30 cellular contexts compared by ENCODE assay signal in the genomic region with DNA sequence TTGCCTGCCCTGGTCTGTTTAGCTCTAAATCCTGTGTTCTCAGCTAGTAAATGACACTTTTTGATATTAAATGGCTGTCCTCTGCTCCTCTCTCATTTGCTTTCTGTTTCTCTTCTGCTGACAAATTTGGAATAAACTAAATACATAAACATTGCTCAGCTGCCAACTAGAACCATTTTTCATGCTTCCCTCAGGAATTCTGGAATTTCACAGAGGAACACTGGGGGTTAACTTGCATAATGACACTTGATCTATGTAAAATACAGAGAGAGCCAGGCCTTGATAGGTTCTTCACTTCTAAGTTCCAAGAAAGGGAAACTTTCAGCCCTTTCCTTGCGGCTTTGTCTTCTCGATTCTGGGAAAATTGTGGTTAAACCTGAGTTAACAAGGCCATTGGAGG.
DNase-seq lines count a peak whose midpoint lies in the region; ATAC-seq and TF ChIP-seq lines count a peak whose summit lies in the region.
"Had no signal": no experiment of that assay in that cellular context is flagged by ENCODE, and none has a peak within 500 bp of the region (broad histone marks: within the 10 kb centered on the region; RNA-seq: fewer than 3 reads in every experiment).

No MANE protein-coding gene starts in this region.

- no peak overlapping the region for H3K4me3 Mint-ChIP-seq in nephron progenitor cell
- H3K4me3 Mint-ChIP-seq in activated T-cell treated with anti-CD3 and anti-CD28 coated beads, Interleukin-2, amount 50 U/mL, for 24 hours, result no peak overlapping the region
- H3K4me3 Mint-ChIP-seq: activated CD4-positive, alpha-beta T cell treated with anti-CD3 and anti-CD28 coated beads, Interleukin-2, amount 10 ng/mL, durations not matched to agents 24 days and 14 days; activated naive CD8-positive, alpha-beta T cell treated with anti-CD3 and anti-CD28 coated beads for 36 hours; activated T-cell treated with anti-CD3 and anti-CD28 coated beads, Interleukin-2, amount 50 U/mL, for 4 hours; central memory CD8-positive, alpha-beta T cell; HFFc6; IgD-negative memory B cell; immature natural killer cell; memory B cell had no signal

- H3K27ac ChIP-seq in right cardiac atrium (ENCODE audit: low read length) (peak overlapping the region; percentile 38), coronary artery (peak overlapping the region; percentile 55 to 62)
- H3K27ac ChIP-seq: psoas muscle had no signal

- DNase-seq in right cardiac atrium, result no peak
- DNase-seq in Right ventricle myocardium inferior (ENCODE audit: missing footprints), result no peak
- DNase-seq in coronary artery (ENCODE audit: low spot score), result no peak
- no peak for DNase-seq in nephron progenitor cell
- no peak for DNase-seq in posterior cingulate gyrus
- no peak for DNase-seq in NCI-H2107 (lab: John Stamatoyannopoulos, UW)
- no peak for DNase-seq in activated T-cell treated with anti-CD3 and anti-CD28 coated beads, Interleukin-2, amount 50 U/mL, for 24 hours
- DNase-seq: activated CD4-positive, alpha-beta T cell treated with anti-CD3 and anti-CD28 coated beads, Interleukin-2, amount 10 ng/mL, durations not matched to agents 24 days and 14 days; activated gamma-delta T cell; activated naive CD8-positive, alpha-beta T cell treated with anti-CD3 and anti-CD28 coated beads for 36 hours; activated T-cell treated with anti-CD3 and anti-CD28 coated beads, Interleukin-2, amount 50 U/mL, for 4 hours; aorta; Calu3; DMS79; GDM1; GOT3; HFFc6; hippocampal formation; immature natural killer cell; NCI-H1694; NCI-H446 treated with DMSO at 0.1 percent for 48 hours; NCI-H774; psoas muscle; stimulated activated naive CD4-positive, alpha-beta T cell had no signal

- ATAC-seq in right cardiac atrium, result no peak
- no peak for ATAC-seq in Right ventricle myocardium inferior
- no peak for ATAC-seq in GM18868 (IDR thresholded peaks at IDR 0.05; ENCODE audit: unreplicated experiment)
- ATAC-seq: activated T-cell treated with anti-CD3 and anti-CD28 coated beads, Interleukin-2, amount 50 U/mL, for 4 hours; left lobe of liver; psoas muscle had no signal

- peak overlapping the region; percentile 36 for H3K27ac Mint-ChIP-seq in nephron progenitor cell
- no peak overlapping the region for H3K27ac Mint-ChIP-seq in activated T-cell treated with anti-CD3 and anti-CD28 coated beads, Interleukin-2, amount 50 U/mL, for 24 hours
- H3K27ac Mint-ChIP-seq: activated CD4-positive, alpha-beta T cell treated with anti-CD3 and anti-CD28 coated beads, Interleukin-2, amount 10 ng/mL, durations not matched to agents 24 days and 14 days; activated naive CD8-positive, alpha-beta T cell treated with anti-CD3 and anti-CD28 coated beads for 36 hours; HFFc6; IgD-negative memory B cell; memory B cell had no signal

- intact Hi-C loops in right cardiac atrium (cut with DNase I) (no loop called here), Right ventricle myocardium inferior (cut with DNase I) (no loop called here), posterior cingulate gyrus (cut with DNase I) (no loop called here)

- H3K27me3 Mint-ChIP-seq in nephron progenitor cell (ENCODE audit: low read depth, poor library complexity), result no peaks in the 10 kb centered on the region
- H3K27me3 Mint-ChIP-seq in activated T-cell treated with anti-CD3 and anti-CD28 coated beads, Interleukin-2, amount 50 U/mL, for 24 hours, result no peaks in the 10 kb centered on the region
- H3K27me3 Mint-ChIP-seq: activated CD4-positive, alpha-beta T cell treated with anti-CD3 and anti-CD28 coated beads, Interleukin-2, amount 10 ng/mL, durations not matched to agents 24 days and 14 days; activated naive CD8-positive, alpha-beta T cell treated with anti-CD3 and anti-CD28 coated beads for 36 hours; central memory CD8-positive, alpha-beta T cell; IgD-negative memory B cell; memory B cell had no signal

- H3K36me3 Mint-ChIP-seq in nephron progenitor cell (ENCODE audit: low read depth), result no peaks in the 10 kb centered on the region
- no peaks in the 10 kb centered on the region for H3K36me3 Mint-ChIP-seq in activated T-cell treated with anti-CD3 and anti-CD28 coated beads, Interleukin-2, amount 50 U/mL, for 24 hours (ENCODE audit: low read depth)
- H3K36me3 Mint-ChIP-seq: activated naive CD8-positive, alpha-beta T cell treated with anti-CD3 and anti-CD28 coated beads for 36 hours; IgD-negative memory B cell; immature natural killer cell; memory B cell had no signal

- no peaks in the 10 kb centered on the region for H3K4me1 Mint-ChIP-seq in nephron progenitor cell
- H3K4me1 Mint-ChIP-seq in activated T-cell treated with anti-CD3 and anti-CD28 coated beads, Interleukin-2, amount 50 U/mL, for 24 hours (ENCODE audit: low read depth), result no peaks in the 10 kb centered on the region
- H3K4me1 Mint-ChIP-seq: activated CD4-positive, alpha-beta T cell treated with anti-CD3 and anti-CD28 coated beads, Interleukin-2, amount 10 ng/mL, durations not matched to agents 24 days and 14 days; activated naive CD8-positive, alpha-beta T cell treated with anti-CD3 and anti-CD28 coated beads for 36 hours; central memory CD8-positive, alpha-beta T cell; IgD-negative memory B cell; immature natural killer cell; memory B cell had no signal

- H3K27me3 ChIP-seq in right cardiac atrium (ENCODE audit: control insufficient read depth, insufficient read depth), result no peaks in the 10 kb centered on the region
- H3K27me3 ChIP-seq: esophagus muscularis mucosa had no signal

- H3K9me3 Mint-ChIP-seq in nephron progenitor cell, result peaks cover 7% of the 10 kb centered on the region
- H3K9me3 Mint-ChIP-seq in activated T-cell treated with anti-CD3 and anti-CD28 coated beads, Interleukin-2, amount 50 U/mL, for 24 hours, result peaks cover 23% of the 10 kb centered on the region
- H3K9me3 Mint-ChIP-seq: activated naive CD8-positive, alpha-beta T cell treated with anti-CD3 and anti-CD28 coated beads for 36 hours had no signal

- H3K4me1 ChIP-seq in right cardiac atrium (ENCODE audit: control insufficient read depth, insufficient read depth, low read length), result no peaks in the 10 kb centered on the region
- H3K4me1 ChIP-seq: psoas muscle had no signal

- no peaks in the 10 kb centered on the region for H3K9me3 ChIP-seq in right cardiac atrium (ENCODE audit: control insufficient read depth, low read length)
- H3K9me3 ChIP-seq: esophagus muscularis mucosa, psoas muscle had no signal

- H3K4me3 ChIP-seq in right cardiac atrium (ENCODE audit: low read length), result no peak overlapping the region
- H3K4me3 ChIP-seq in coronary artery, result peak overlapping the region; percentile 18
- H3K4me3 ChIP-seq: psoas muscle had no signal

- 70% methylated on average over 2 of the region's 2 CpGs for WGBS in right cardiac atrium

- TF ChIP-seq CTCF in coronary artery (IDR thresholded peaks at IDR 0.05) (no peak), nephron progenitor cell (IDR thresholded peaks at IDR 0.05) (no peak)
